20 cellular contexts compared by ENCODE assay signal in the genomic region with DNA sequence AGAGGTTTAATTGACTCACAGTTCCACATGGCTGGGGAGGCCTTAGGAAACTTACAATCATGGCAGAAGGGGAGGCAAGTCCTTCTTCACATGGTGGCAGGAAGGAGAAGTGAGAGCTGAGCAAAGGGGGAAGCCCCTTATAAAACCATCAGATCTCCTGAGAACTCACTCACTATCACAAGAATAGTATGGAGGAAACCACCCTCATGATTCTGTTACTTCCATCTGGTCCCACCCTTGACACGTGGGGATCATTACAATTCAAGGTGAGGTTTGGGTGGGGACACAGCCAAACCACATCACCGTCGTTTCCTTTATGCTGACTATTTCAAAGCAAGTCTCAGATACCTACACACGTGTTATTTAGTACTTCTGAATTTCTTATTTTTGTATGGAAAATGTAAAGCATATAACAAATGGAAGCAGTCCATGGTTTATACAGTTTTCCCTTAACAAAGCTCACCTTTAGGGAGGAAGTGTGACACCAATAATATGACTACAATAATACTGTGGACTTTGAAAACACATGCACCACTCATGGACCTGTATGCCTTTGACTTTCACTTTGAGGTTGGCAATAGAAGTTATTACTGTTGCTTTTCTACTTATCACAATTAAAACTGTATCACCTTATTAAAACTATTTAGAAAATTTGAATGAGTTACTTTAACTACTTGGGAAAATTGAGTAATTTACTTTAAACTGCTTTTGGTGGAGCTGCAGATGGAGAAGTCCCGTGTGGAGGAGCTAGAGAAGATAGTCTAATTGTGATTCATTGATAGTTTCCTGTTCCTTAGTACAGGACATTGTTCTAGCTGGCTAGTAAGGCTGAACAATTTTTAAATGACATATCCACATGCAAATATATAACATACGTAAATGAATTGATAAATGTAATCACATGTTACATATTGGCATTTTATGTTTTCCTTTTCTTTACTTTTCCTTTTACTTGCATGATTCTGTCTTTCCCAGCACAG. TPM values are rescaled to one million over a fixed set of nuclear protein-coding genes. Genes with fewer than 3 reads are reported as not detected.
A peak's percentile ranks its signal among the peaks of the same experiment; 100 is the strongest.
DNase-seq lines count a peak whose midpoint lies in the region; ATAC-seq and TF ChIP-seq lines count a peak whose summit lies in the region.
"Had no signal": no experiment of that assay in that cellular context is flagged by ENCODE, and none has a peak within 500 bp of the region (broad histone marks: within the 10 kb centered on the region; RNA-seq: fewer than 3 reads in every experiment).

No MANE protein-coding gene starts in this region.

- H3K23ac ChIP-seq in IMR-90 (ENCODE audit: low read depth, low read length), result peak overlapping the region; percentile 37; the same call in 1 of the 2 replicates

- H3K9me3 ChIP-seq in IMR-90 (ENCODE audit: control insufficient read depth, insufficient read depth, low read length), result no peaks in the 10 kb centered on the region
- peaks cover 9 to 16% (median 13%) of the 10 kb centered on the region in 3 experiments for H3K9me3 ChIP-seq in naive thymus-derived CD4-positive, alpha-beta T cell (ENCODE audit: control insufficient read depth in 2 of 3, low read length in 3 of 3)
- H3K9me3 ChIP-seq: gastrocnemius medialis had no signal

- peaks cover 54% of the 10 kb centered on the region for H3K4me1 Mint-ChIP-seq in activated CD4-positive, alpha-beta T cell treated with anti-CD3 and anti-CD28 coated beads, Interleukin-2, amount 10 ng/mL, durations not matched to agents 7 days and 5 days
- H3K4me1 Mint-ChIP-seq in activated T-helper 17 cell treated with anti-CD3 and anti-CD28 coated beads, Interleukin-2, amount 50 U/mL, for 72 hours, result peaks cover 10% of the 10 kb centered on the region
- H3K4me1 Mint-ChIP-seq in naive thymus-derived CD4-positive, alpha-beta T cell, result peaks cover 16 to 52% (median 46%) of the 10 kb centered on the region in 7 donors

- peak overlapping the region; percentile 79 for H2AK5ac ChIP-seq in IMR-90 (ENCODE audit: low read depth, low read length)

- H2BK20ac ChIP-seq in IMR-90 (ENCODE audit: low read depth, low read length), result no peak overlapping the region

- no peak overlapping the region for H3K18ac ChIP-seq in IMR-90 (ENCODE audit: low read depth, low read length)

- POLR2A ChIA-PET in activated CD4-positive, alpha-beta T cell treated with anti-CD3 and anti-CD28 coated beads, Interleukin-2, amount 10 ng/mL, durations not matched to agents 7 days and 5 days (lab: Charles Lee), result no interaction called here
- POLR2A ChIA-PET in IMR-90 (lab: Charles Lee; ENCODE audit: unreplicated experiment), result no interaction called here
- POLR2A ChIA-PET in naive thymus-derived CD4-positive, alpha-beta T cell (lab: Charles Lee), result no interaction called here

- H4K5ac ChIP-seq in IMR-90 (ENCODE audit: low read depth, low read length), result no peak overlapping the region

- peaks cover 35% of the 10 kb centered on the region for H3K36me3 Mint-ChIP-seq in activated CD4-positive, alpha-beta T cell treated with anti-CD3 and anti-CD28 coated beads, Interleukin-2, amount 10 ng/mL, durations not matched to agents 7 days and 5 days (ENCODE audit: low read depth)
- no peaks in the 10 kb centered on the region for H3K36me3 Mint-ChIP-seq in activated T-helper 17 cell treated with anti-CD3 and anti-CD28 coated beads, Interleukin-2, amount 50 U/mL, for 72 hours (ENCODE audit: low read depth)
- peaks cover 0 to 6% (median 0%) of the 10 kb centered on the region in 5 donors for H3K36me3 Mint-ChIP-seq in naive thymus-derived CD4-positive, alpha-beta T cell

- no peaks in the 10 kb centered on the region for H3K27me3 ChIP-seq in IMR-90 (ENCODE audit: control insufficient read depth, insufficient read depth, low read length)
- H3K27me3 ChIP-seq in naive thymus-derived CD4-positive, alpha-beta T cell (ENCODE audit: control insufficient read depth in 2 of 2, insufficient read depth in 2 of 2, low read length in 2 of 2), result no peaks in the 10 kb centered on the region
- H3K27me3 ChIP-seq: gastrocnemius medialis had no signal

- BruUV-seq in IMR-90 (replicated peaks; lab: Mats Ljungman, UMichigan), result no TSS peak

- H4K20me1 ChIP-seq in IMR-90 (ENCODE audit: insufficient read depth, low read length), result peaks cover 9% of the 10 kb centered on the region; the same call in 1 of the 2 replicates

- no peak overlapping the region for H3K4me3 Mint-ChIP-seq in activated CD4-positive, alpha-beta T cell treated with anti-CD3 and anti-CD28 coated beads, Interleukin-2, amount 10 ng/mL, durations not matched to agents 7 days and 5 days
- H3K4me3 Mint-ChIP-seq in activated T-helper 17 cell treated with anti-CD3 and anti-CD28 coated beads, Interleukin-2, amount 50 U/mL, for 72 hours, result peak overlapping the region; percentile 9
- peak overlapping the region in 9 of 10 donors; percentile 30 to 79 (median 48) for H3K4me3 Mint-ChIP-seq in naive thymus-derived CD4-positive, alpha-beta T cell
- H3K4me3 Mint-ChIP-seq: activated CD4-positive, alpha-beta T cell treated with anti-CD3 and anti-CD28 coated beads for 36 hours; activated T-cell treated with anti-CD3 and anti-CD28 coated beads, Interleukin-2, amount 50 U/mL, for 24 hours; stimulated activated naive CD8-positive, alpha-beta T cell treated with anti-CD3 and anti-CD28 coated beads, Interleukin-15, Interleukin-2, amounts not matched to agents 100 ng/mL and 50 ng/mL, for 24 hours had no signal

- no peak for TF ChIP-seq CTCF in IMR-90 (conservative IDR thresholded peaks at IDR 0.05; ENCODE audit: low read depth, low read length)

- no peak overlapping the region for H3K4ac ChIP-seq in IMR-90 (ENCODE audit: low read depth, low read length)

- no peak overlapping the region for H3K4me2 ChIP-seq in IMR-90 (ENCODE audit: low read depth, low read length)

- no peak for ATAC-seq in IMR-90 (ENCODE audit: low read depth)
- peak; percentile 62 for ATAC-seq in activated T-helper 17 cell treated with anti-CD3 and anti-CD28 coated beads, Interleukin-2, amount 50 U/mL, for 72 hours (replicated peaks)
- peak; percentile 82 for ATAC-seq in naive thymus-derived CD4-positive, alpha-beta T cell
- ATAC-seq: activated CD4-positive, alpha-beta T cell treated with anti-CD3 and anti-CD28 coated beads for 36 hours; gastrocnemius medialis; left ventricle myocardium superior had no signal

- peak overlapping the region; percentile 50 for H3K14ac ChIP-seq in IMR-90 (replicated peaks; ENCODE audit: low read depth, low read length)

- no peak overlapping the region for H3K56ac ChIP-seq in IMR-90 (ENCODE audit: extremely low read depth, insufficient read depth, low read length)

- no peak overlapping the region for H2AFZ ChIP-seq in IMR-90 (replicated peaks; ENCODE audit: low read length, poor library complexity)

- H3K27ac Mint-ChIP-seq in activated CD4-positive, alpha-beta T cell treated with anti-CD3 and anti-CD28 coated beads, Interleukin-2, amount 10 ng/mL, durations not matched to agents 7 days and 5 days, result peak overlapping the region; percentile 85
- H3K27ac Mint-ChIP-seq in activated T-helper 17 cell treated with anti-CD3 and anti-CD28 coated beads, Interleukin-2, amount 50 U/mL, for 72 hours, result no peak overlapping the region
- H3K27ac Mint-ChIP-seq in naive thymus-derived CD4-positive, alpha-beta T cell, result peak overlapping the region in 6 of 9 donors; percentile 81 to 94 (median 87)
- H3K27ac Mint-ChIP-seq: activated CD4-positive, alpha-beta T cell treated with anti-CD3 and anti-CD28 coated beads for 36 hours; activated T-cell treated with anti-CD3 and anti-CD28 coated beads, Interleukin-2, amount 50 U/mL, for 24 hours; progenitor cell of endocrine pancreas; stimulated activated naive CD8-positive, alpha-beta T cell treated with anti-CD3 and anti-CD28 coated beads, Interleukin-15, Interleukin-2, amounts not matched to agents 100 ng/mL and 50 ng/mL, for 24 hours had no signal

- H3K9ac ChIP-seq in IMR-90 (ENCODE audit: low read depth, low read length), result no peak overlapping the region

- no peak overlapping the region for H3K4me3 ChIP-seq in IMR-90 (ENCODE audit: insufficient read depth, low read depth, low read length)
- H3K4me3 ChIP-seq in naive thymus-derived CD4-positive, alpha-beta T cell (ENCODE audit: low read length), result no peak overlapping the region
- H3K4me3 ChIP-seq: gastrocnemius medialis had no signal

- no peak overlapping the region for H2AK9ac ChIP-seq in IMR-90 (replicated peaks; ENCODE audit: low read depth, low read length, poor library complexity)

- no peak overlapping the region for H4K91ac ChIP-seq in IMR-90 (ENCODE audit: insufficient read depth, low read depth, low read length)

- peaks cover 33% of the 10 kb centered on the region for H3K9me1 ChIP-seq in IMR-90 (ENCODE audit: insufficient read depth, low read length)

- peaks cover 25% of the 10 kb centered on the region for H3K4me1 ChIP-seq in IMR-90 (ENCODE audit: control insufficient read depth, insufficient read depth, low read length)
- peaks cover 29 to 32% of the 10 kb centered on the region in 2 donors for H3K4me1 ChIP-seq in naive thymus-derived CD4-positive, alpha-beta T cell (ENCODE audit: control insufficient read depth in 2 of 2, insufficient read depth in 2 of 2, low read length in 2 of 2)

- dilution Hi-C loops in IMR-90 (cut with HindIII; ENCODE audit: low sequenced_read_pairs, unreplicated experiment), result no loop called here

- H3K36me3 ChIP-seq in IMR-90 (ENCODE audit: control insufficient read depth, insufficient read depth, low read length), result peaks cover 16% of the 10 kb centered on the region
- H3K36me3 ChIP-seq in naive thymus-derived CD4-positive, alpha-beta T cell (ENCODE audit: control insufficient read depth in 2 of 3, insufficient read depth in 3 of 3, low read length in 3 of 3), result no peaks in the 10 kb centered on the region
- H3K36me3 ChIP-seq: gastrocnemius medialis had no signal

- no peak overlapping the region for H2BK15ac ChIP-seq in IMR-90 (ENCODE audit: low read depth, low read length)

- intact Hi-C loops in IMR-90 (cut with micrococcal nuclease), result no loop called here
- intact Hi-C loops in naive thymus-derived CD4-positive, alpha-beta T cell (cut with micrococcal nuclease), result no loop called here

- in situ Hi-C loops in IMR-90 (cut with MboI; ENCODE audit: low sequenced_read_pairs), result no loop called here

- no peak for TF ChIP-seq RAD21 in IMR-90 (IDR thresholded peaks at IDR 0.05; ENCODE audit: low read length)

- H3K9me3 Mint-ChIP-seq in activated CD4-positive, alpha-beta T cell treated with anti-CD3 and anti-CD28 coated beads, Interleukin-2, amount 10 ng/mL, durations not matched to agents 7 days and 5 days, result peaks cover 39% of the 10 kb centered on the region
- H3K9me3 Mint-ChIP-seq in activated T-helper 17 cell treated with anti-CD3 and anti-CD28 coated beads, Interleukin-2, amount 50 U/mL, for 72 hours, result peaks cover 15% of the 10 kb centered on the region
- peaks cover 0 to 28% (median 12%) of the 10 kb centered on the region in 11 donors for H3K9me3 Mint-ChIP-seq in naive thymus-derived CD4-positive, alpha-beta T cell

- TF ChIP-seq POLR2A in IMR-90 (IDR thresholded peaks at IDR 0.05; ENCODE audit: low read depth, low read length), result no peak

- H3K27ac ChIP-seq in IMR-90 (ENCODE audit: insufficient read depth, low read length), result no peak overlapping the region
- no peak overlapping the region for H3K27ac ChIP-seq in naive thymus-derived CD4-positive, alpha-beta T cell (ENCODE audit: low read depth, low read length)
- H3K27ac ChIP-seq: epithelial cell of prostate, gastrocnemius medialis had no signal

- no peak overlapping the region for H4K8ac ChIP-seq in IMR-90 (ENCODE audit: low read depth in 2 of 2, low read length in 2 of 2)

- peak; percentile 60 for DNase-seq in activated CD4-positive, alpha-beta T cell treated with anti-CD3 and anti-CD28 coated beads, Interleukin-2, amount 10 ng/mL, durations not matched to agents 7 days and 5 days
- DNase-seq in activated CD4-positive, alpha-beta T cell treated with anti-CD3 and anti-CD28 coated beads for 4 hours, result no peak
- DNase-seq in IMR-90, result no peak
- peak in 7 of 9 donors; percentile 35 to 73 (median 67) for DNase-seq in naive thymus-derived CD4-positive, alpha-beta T cell
- DNase-seq in NCI-H1092 (lab: John Stamatoyannopoulos, UW), result no peak
- no peak for DNase-seq in HuH-7 (ENCODE audit: low spot score)
- DNase-seq in NCI-H69 (lab: John Stamatoyannopoulos, UW), result no peak
- DNase-seq: 8988T; activated CD4-positive, alpha-beta T cell treated with anti-CD3 and anti-CD28 coated beads for 36 hours; activated T-cell treated with anti-CD3 and anti-CD28 coated beads, Interleukin-2, amount 50 U/mL, for 24 hours; amniotic stem cell; gastrocnemius medialis; Kasumi-1; left ventricle myocardium superior; SHP77; stimulated activated CD4-positive, alpha-beta T cell treated with anti-CD3 and anti-CD28 coated beads, Interleukin-12 subunit alpha, Interleukin-12 subunit beta, amount 100 ng/mL, for 4 hours had no signal

- H3K79me1 ChIP-seq in IMR-90 (ENCODE audit: low read depth in 1 of 2, low read length in 2 of 2), result peaks cover 62 to 91% of the 10 kb centered on the region in 2 experiments

- peak overlapping the region; percentile 23 for H2BK5ac ChIP-seq in IMR-90 (ENCODE audit: low read depth, low read length, poor library complexity, severe bottlenecking)

- H2BK120ac ChIP-seq in IMR-90 (ENCODE audit: low read depth, low read length), result no peak overlapping the region

- H3K27me3 Mint-ChIP-seq in activated CD4-positive, alpha-beta T cell treated with anti-CD3 and anti-CD28 coated beads, Interleukin-2, amount 10 ng/mL, durations not matched to agents 7 days and 5 days, result peaks cover 3% of the 10 kb centered on the region
- H3K27me3 Mint-ChIP-seq in activated T-helper 17 cell treated with anti-CD3 and anti-CD28 coated beads, Interleukin-2, amount 50 U/mL, for 72 hours, result no peaks in the 10 kb centered on the region
- H3K27me3 Mint-ChIP-seq in naive thymus-derived CD4-positive, alpha-beta T cell, result peaks cover 0 to 7% (median 0%) of the 10 kb centered on the region in 5 donors
- H3K27me3 Mint-ChIP-seq: activated CD4-positive, alpha-beta T cell treated with anti-CD3 and anti-CD28 coated beads for 36 hours; activated T-cell treated with anti-CD3 and anti-CD28 coated beads, Interleukin-2, amount 50 U/mL, for 24 hours; progenitor cell of endocrine pancreas; stimulated activated naive CD8-positive, alpha-beta T cell treated with anti-CD3 and anti-CD28 coated beads, Interleukin-15, Interleukin-2, amounts not matched to agents 100 ng/mL and 50 ng/mL, for 24 hours had no signal

- CTCF ChIA-PET in activated CD4-positive, alpha-beta T cell treated with anti-CD3 and anti-CD28 coated beads, Interleukin-2, amount 10 ng/mL, durations not matched to agents 7 days and 5 days (lab: Charles Lee), result interaction anchor here (1.5 kb wide), 1 partner anchor 9 kb away, joined by 4 read pairs; no protein-coding TSS in a partner anchor
- CTCF ChIA-PET in IMR-90 (lab: Yijun Ruan, JAX), result no interaction called here
- CTCF ChIA-PET in naive thymus-derived CD4-positive, alpha-beta T cell (lab: Charles Lee), result no interaction called here

- no CpG with 5 or more reads among the region's 6 CpGs for WGBS in IMR-90 (ENCODE audit: extremely low coverage in 2 of 2, insufficient read length in 1 of 2), 2 experiments

RNA-seq across cellular contexts. Expression of gene MTCL1, which starts 37.3 kb away (rescaled TPM):
- total RNA-seq in activated CD4-positive, alpha-beta T cell treated with anti-CD3 and anti-CD28 coated beads, Interleukin-2, amount 10 ng/mL, durations not matched to agents 7 days and 5 days, result 1 to 10 TPM; 1.7 to 1.8 TPM
- 29.0 and 38.6 TPM in 2 replicates for total RNA-seq in IMR-90 (2012; rRNA removed)
- polyA plus RNA-seq in IMR-90 (2012; rRNA removed), result 44.7 and 45.3 TPM in 2 replicates
- 26.0 and 32.1 TPM in 2 replicates for polyA plus RNA-seq in IMR-90 (2012; cell fraction: cytosol; rRNA removed)
- 165 and 175 TPM in 2 replicates for polyA plus RNA-seq in IMR-90 (2012; cell fraction: nucleus; rRNA removed; ENCODE audit: low replicate concordance)
- total RNA-seq in activated T-helper 17 cell treated with anti-CD3 and anti-CD28 coated beads, Interleukin-2, amount 50 U/mL, for 72 hours, result under 1 TPM; 0.64 to 0.95 TPM
- under 1 TPM in 3 of 5 experiments, not detected in 2; 0.17 to 0.81 (median 0.61) TPM for total RNA-seq in naive thymus-derived CD4-positive, alpha-beta T cell
- not detected for polyA plus RNA-seq in naive thymus-derived CD4-positive, alpha-beta T cell

Comparison
In these comparisons a context has a peak if more than half of its experiments do, and no peak if none do; other contexts are left out.
1. DNase-seq: peak in activated CD4-positive, alpha-beta T cell treated with anti-CD3 and anti-CD28 coated beads, Interleukin-2, amount 10 ng/mL, durations not matched to agents 7 days and 5 days (single experiment) and naive thymus-derived CD4-positive, alpha-beta T cell (7 of 9); none in activated CD4-positive, alpha-beta T cell treated with anti-CD3 and anti-CD28 coated beads for 4 hours (0 of 2), IMR-90 (single experiment), NCI-H1092 (single experiment), HuH-7 (single experiment) and NCI-H69 (single experiment).
2. RNA of gene MTCL1, which starts 37.3 kb away (total RNA-seq): 29.0 to 38.6 TPM in IMR-90; 1.7 to 1.8 TPM in activated CD4-positive, alpha-beta T cell treated with anti-CD3 and anti-CD28 coated beads, Interleukin-2, amount 10 ng/mL, durations not matched to agents 7 days and 5 days, 0.64 to 0.95 TPM in activated T-helper 17 cell treated with anti-CD3 and anti-CD28 coated beads, Interleukin-2, amount 50 U/mL, for 72 hours and 0.17 to 0.81 TPM in naive thymus-derived CD4-positive, alpha-beta T cell; every median in the first group is over 10 times any median in the second.